ENCODE assay signal across 1 cellular context in the genomic region with DNA sequence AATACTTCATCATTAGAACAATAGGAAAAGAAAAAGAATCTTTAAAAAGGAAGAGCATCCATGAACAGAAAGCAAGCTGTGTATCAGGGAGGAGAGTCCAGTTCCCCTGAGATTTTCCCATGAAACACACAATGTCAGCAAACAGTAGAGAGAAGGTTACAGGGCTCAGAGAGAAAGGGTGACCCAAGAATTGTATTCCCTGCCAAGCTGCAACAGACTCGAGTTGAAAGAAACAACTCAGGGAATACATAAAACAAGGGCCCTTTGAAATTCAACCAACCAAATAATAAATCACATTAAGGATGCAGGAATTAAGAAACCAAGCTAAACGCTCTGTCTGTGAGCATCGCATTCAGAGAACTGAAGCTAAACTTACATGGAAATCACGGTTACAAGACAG.
TF ChIP-seq lines count a peak whose summit lies in the region.

No MANE protein-coding gene starts in this region.

TF ChIP-seq in GM23338, 12 proteins besides CTCF, POLR2A, EP300 and RAD21:
- TF ChIP-seq, protein P1, sequence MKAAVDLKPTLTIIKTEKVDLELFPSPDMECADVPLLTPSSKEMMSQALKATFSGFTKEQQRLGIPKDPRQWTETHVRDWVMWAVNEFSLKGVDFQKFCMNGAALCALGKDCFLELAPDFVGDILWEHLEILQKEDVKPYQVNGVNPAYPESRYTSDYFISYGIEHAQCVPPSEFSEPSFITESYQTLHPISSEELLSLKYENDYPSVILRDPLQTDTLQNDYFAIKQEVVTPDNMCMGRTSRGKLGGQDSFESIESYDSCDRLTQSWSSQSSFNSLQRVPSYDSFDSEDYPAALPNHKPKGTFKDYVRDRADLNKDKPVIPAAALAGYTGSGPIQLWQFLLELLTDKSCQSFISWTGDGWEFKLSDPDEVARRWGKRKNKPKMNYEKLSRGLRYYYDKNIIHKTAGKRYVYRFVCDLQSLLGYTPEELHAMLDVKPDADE (IDR thresholded peaks at IDR 0.05): no peak
- no peak for TF ChIP-seq EZH2 (IDR thresholded peaks at IDR 0.05; ENCODE audit: low read depth, unreplicated experiment)
- TF ChIP-seq, protein P2, sequence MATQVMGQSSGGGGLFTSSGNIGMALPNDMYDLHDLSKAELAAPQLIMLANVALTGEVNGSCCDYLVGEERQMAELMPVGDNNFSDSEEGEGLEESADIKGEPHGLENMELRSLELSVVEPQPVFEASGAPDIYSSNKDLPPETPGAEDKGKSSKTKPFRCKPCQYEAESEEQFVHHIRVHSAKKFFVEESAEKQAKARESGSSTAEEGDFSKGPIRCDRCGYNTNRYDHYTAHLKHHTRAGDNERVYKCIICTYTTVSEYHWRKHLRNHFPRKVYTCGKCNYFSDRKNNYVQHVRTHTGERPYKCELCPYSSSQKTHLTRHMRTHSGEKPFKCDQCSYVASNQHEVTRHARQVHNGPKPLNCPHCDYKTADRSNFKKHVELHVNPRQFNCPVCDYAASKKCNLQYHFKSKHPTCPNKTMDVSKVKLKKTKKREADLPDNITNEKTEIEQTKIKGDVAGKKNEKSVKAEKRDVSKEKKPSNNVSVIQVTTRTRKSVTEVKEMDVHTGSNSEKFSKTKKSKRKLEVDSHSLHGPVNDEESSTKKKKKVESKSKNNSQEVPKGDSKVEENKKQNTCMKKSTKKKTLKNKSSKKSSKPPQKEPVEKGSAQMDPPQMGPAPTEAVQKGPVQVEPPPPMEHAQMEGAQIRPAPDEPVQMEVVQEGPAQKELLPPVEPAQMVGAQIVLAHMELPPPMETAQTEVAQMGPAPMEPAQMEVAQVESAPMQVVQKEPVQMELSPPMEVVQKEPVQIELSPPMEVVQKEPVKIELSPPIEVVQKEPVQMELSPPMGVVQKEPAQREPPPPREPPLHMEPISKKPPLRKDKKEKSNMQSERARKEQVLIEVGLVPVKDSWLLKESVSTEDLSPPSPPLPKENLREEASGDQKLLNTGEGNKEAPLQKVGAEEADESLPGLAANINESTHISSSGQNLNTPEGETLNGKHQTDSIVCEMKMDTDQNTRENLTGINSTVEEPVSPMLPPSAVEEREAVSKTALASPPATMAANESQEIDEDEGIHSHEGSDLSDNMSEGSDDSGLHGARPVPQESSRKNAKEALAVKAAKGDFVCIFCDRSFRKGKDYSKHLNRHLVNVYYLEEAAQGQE (IDR thresholded peaks at IDR 0.05; ENCODE audit: unreplicated experiment): no peak
- TF ChIP-seq NANOG (IDR thresholded peaks at IDR 0.05; ENCODE audit: borderline replicate concordance): no peak
- TF ChIP-seq, protein P3, sequence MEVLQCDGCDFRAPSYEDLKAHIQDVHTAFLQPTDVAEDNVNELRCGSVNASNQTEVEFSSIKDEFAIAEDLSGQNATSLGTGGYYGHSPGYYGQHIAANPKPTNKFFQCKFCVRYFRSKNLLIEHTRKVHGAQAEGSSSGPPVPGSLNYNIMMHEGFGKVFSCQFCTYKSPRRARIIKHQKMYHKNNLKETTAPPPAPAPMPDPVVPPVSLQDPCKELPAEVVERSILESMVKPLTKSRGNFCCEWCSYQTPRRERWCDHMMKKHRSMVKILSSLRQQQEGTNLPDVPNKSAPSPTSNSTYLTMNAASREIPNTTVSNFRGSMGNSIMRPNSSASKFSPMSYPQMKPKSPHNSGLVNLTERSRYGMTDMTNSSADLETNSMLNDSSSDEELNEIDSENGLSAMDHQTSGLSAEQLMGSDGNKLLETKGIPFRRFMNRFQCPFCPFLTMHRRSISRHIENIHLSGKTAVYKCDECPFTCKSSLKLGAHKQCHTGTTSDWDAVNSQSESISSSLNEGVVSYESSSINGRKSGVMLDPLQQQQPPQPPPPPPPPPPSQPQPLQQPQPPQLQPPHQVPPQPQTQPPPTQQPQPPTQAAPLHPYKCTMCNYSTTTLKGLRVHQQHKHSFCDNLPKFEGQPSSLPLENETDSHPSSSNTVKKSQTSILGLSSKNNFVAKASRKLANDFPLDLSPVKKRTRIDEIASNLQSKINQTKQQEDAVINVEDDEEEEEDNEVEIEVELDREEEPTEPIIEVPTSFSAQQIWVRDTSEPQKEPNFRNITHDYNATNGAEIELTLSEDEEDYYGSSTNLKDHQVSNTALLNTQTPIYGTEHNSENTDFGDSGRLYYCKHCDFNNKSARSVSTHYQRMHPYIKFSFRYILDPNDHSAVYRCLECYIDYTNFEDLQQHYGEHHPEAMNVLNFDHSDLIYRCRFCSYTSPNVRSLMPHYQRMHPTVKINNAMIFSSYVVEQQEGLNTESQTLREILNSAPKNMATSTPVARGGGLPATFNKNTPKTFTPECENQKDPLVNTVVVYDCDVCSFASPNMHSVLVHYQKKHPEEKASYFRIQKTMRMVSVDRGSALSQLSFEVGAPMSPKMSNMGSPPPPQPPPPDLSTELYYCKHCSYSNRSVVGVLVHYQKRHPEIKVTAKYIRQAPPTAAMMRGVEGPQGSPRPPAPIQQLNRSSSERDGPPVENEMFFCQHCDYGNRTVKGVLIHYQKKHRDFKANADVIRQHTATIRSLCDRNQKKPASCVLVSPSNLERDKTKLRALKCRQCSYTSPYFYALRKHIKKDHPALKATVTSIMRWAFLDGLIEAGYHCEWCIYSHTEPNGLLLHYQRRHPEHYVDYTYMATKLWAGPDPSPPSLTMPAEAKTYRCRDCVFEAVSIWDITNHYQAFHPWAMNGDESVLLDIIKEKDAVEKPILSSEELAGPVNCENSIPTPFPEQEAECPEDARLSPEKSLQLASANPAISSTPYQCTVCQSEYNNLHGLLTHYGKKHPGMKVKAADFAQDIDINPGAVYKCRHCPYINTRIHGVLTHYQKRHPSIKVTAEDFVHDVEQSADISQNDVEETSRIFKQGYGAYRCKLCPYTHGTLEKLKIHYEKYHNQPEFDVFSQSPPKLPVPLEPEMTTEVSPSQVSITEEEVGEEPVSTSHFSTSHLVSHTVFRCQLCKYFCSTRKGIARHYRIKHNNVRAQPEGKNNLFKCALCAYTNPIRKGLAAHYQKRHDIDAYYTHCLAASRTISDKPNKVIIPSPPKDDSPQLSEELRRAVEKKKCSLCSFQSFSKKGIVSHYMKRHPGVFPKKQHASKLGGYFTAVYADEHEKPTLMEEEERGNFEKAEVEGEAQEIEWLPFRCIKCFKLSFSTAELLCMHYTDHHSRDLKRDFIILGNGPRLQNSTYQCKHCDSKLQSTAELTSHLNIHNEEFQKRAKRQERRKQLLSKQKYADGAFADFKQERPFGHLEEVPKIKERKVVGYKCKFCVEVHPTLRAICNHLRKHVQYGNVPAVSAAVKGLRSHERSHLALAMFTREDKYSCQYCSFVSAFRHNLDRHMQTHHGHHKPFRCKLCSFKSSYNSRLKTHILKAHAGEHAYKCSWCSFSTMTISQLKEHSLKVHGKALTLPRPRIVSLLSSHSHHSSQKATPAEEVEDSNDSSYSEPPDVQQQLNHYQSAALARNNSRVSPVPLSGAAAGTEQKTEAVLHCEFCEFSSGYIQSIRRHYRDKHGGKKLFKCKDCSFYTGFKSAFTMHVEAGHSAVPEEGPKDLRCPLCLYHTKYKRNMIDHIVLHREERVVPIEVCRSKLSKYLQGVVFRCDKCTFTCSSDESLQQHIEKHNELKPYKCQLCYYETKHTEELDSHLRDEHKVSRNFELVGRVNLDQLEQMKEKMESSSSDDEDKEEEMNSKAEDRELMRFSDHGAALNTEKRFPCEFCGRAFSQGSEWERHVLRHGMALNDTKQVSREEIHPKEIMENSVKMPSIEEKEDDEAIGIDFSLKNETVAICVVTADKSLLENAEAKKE (CRISPR knock-in tag; IDR thresholded peaks at IDR 0.05): no peak
- TF ChIP-seq JUNB (IDR thresholded peaks at IDR 0.05; ENCODE audit: unreplicated experiment): no peak
- no peak for TF ChIP-seq EZH2phosphoT487 (IDR thresholded peaks at IDR 0.05; ENCODE audit: unreplicated experiment)
- no peak for TF ChIP-seq ZNF114 (CRISPR knock-in tag; IDR thresholded peaks at IDR 0.05)
- TF ChIP-seq ZNF331 (CRISPR knock-in tag; IDR thresholded peaks at IDR 0.05; ENCODE audit: low read depth): no peak
- TF ChIP-seq CREB1 (CRISPR knock-in tag; IDR thresholded peaks at IDR 0.05; ENCODE audit: low read depth): no peak
- no peak for TF ChIP-seq POLR2AphosphoS5 (IDR thresholded peaks at IDR 0.05; ENCODE audit: low read depth)
TF ChIP-seq in GM23338: peak in this region for 0.
